2 cellular contexts compared by ENCODE assay signal in genomic region chr1:226135709-226136108, GRCh38.
TF ChIP-seq lines count a peak whose summit lies in the region.

No MANE protein-coding gene starts in this region.

TF ChIP-seq in SK-N-SH, 30 proteins besides CTCF, POLR2A, EP300 and RAD21 (continued from another document):
- no peak for TF ChIP-seq IRF3 (IDR thresholded peaks at IDR 0.05; ENCODE audit: low read depth, low read length)
- no peak for TF ChIP-seq TCF12 (IDR thresholded peaks at IDR 0.05)
- TF ChIP-seq NFIC (IDR thresholded peaks at IDR 0.05; ENCODE audit: borderline replicate concordance) = no peak
- no peak for TF ChIP-seq MEF2A (IDR thresholded peaks at IDR 0.05; ENCODE audit: borderline replicate concordance, low read depth)

TF ChIP-seq in SK-N-SH treated with all-trans-retinoic acid at 6 μM for 48 hours, 23 proteins besides CTCF, POLR2A, EP300 and RAD21 (continued from another document):
- TF ChIP-seq POU6F1 (CRISPR knock-in tag; IDR thresholded peaks at IDR 0.05; ENCODE audit: borderline replicate concordance, low read depth) = no peak
- TF ChIP-seq ZNF8 (CRISPR knock-in tag; IDR thresholded peaks at IDR 0.05) = no peak
- no peak for TF ChIP-seq OSR1 (CRISPR knock-in tag; IDR thresholded peaks at IDR 0.05)
- no peak for TF ChIP-seq TCF4 (CRISPR knock-in tag; IDR thresholded peaks at IDR 0.05; ENCODE audit: borderline replicate concordance)
- no peak for TF ChIP-seq SNAI2 (CRISPR knock-in tag; IDR thresholded peaks at IDR 0.05)
- no peak for TF ChIP-seq ZFP3 (CRISPR knock-in tag; IDR thresholded peaks at IDR 0.05)
- TF ChIP-seq RARB (CRISPR knock-in tag; IDR thresholded peaks at IDR 0.05) = no peak
- no peak for TF ChIP-seq PPARA (CRISPR knock-in tag; IDR thresholded peaks at IDR 0.05; ENCODE audit: borderline replicate concordance)
